ENCODE assay signal across 6 cellular contexts in the genomic region with DNA sequence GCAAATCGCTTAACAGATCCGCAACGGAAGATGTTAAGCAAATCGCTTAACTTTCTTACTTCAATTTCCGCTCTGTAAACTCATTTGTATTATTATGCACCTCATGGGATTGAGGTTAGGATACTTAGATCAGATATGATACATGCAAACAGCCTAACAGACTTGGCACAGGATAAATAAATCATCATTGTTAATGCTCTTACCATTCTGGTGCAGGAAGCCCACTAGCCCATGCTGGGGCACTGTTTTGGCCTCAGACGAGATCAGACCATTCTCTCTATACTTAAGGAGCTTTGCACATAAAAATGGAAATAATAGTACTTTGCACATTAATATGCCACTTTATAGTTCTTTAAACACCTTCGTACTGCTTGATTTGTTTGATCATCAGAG. TPM values are rescaled to one million over a fixed set of nuclear protein-coding genes. Genes with fewer than 3 reads are reported as not detected.
DNase-seq lines count a peak whose midpoint lies in the region; ATAC-seq and TF ChIP-seq lines count a peak whose summit lies in the region.

No MANE protein-coding gene starts in this region.

- no peak for DNase-seq in DND-41
- DNase-seq in PC-3 = no peak
- peak; percentile 13 for DNase-seq in glomerular visceral epithelial cell (ENCODE audit: extremely low spot score)
- DNase-seq in posterior cingulate gyrus = no peak
- no peak for DNase-seq in SIG-M5 (lab: John Stamatoyannopoulos, UW)

- BruUV-seq in PC-3 (replicated peaks; lab: Mats Ljungman, UMichigan) = no TSS peak

- peak; percentile 39 for TF ChIP-seq CTCF in DND-41 (IDR thresholded peaks at IDR 0.05; ENCODE audit: borderline replicate concordance, extremely low read depth, low read length, poor library complexity, severe bottlenecking)
- TF ChIP-seq CTCF in PC-3 (conservative IDR thresholded peaks at IDR 0.05; ENCODE audit: low read depth, low read length) = no peak

- H3K79me2 ChIP-seq in DND-41 (ENCODE audit: insufficient read depth, low read length) = peaks cover 59% of the 10 kb centered on the region
- H3K79me2 ChIP-seq in PC-3 (ENCODE audit: low read length) = peaks cover 67% of the 10 kb centered on the region

- H3K36me3 ChIP-seq in DND-41 (ENCODE audit: insufficient read depth, low read length) = peaks cover 41% of the 10 kb centered on the region
- H3K36me3 ChIP-seq in PC-3 (ENCODE audit: low read depth, low read length) = peaks cover 19% of the 10 kb centered on the region
- peaks cover 2% of the 10 kb centered on the region for H3K36me3 ChIP-seq in urinary bladder (ENCODE audit: insufficient read depth)

- POLR2A ChIA-PET in PC-3 (lab: Charles Lee; ENCODE audit: unreplicated experiment) = interaction anchor here (0.7 to 1.1 kb wide), 2 partner anchors 38 to 283 kb away, joined by 3 to 4 read pairs; no protein-coding TSS in a partner anchor

- no peaks in the 10 kb centered on the region for H3K9me3 ChIP-seq in DND-41 (ENCODE audit: insufficient read depth, low read length, severe bottlenecking)
- no peaks in the 10 kb centered on the region for H3K9me3 ChIP-seq in PC-3 (ENCODE audit: low read length)

- H2AFZ ChIP-seq in DND-41 (ENCODE audit: low read depth, low read length) = peak overlapping the region; percentile 68
- peak overlapping the region; percentile 71 for H2AFZ ChIP-seq in PC-3 (ENCODE audit: low read length)

- 2% methylated on average over 7 of the region's 7 CpGs for WGBS in urinary bladder

- H3K4me2 ChIP-seq in DND-41 (ENCODE audit: insufficient read depth, low read length) = peak overlapping the region; percentile 72
- H3K4me2 ChIP-seq in PC-3 (ENCODE audit: low read length) = peak overlapping the region; percentile 86

- H3K27me3 ChIP-seq in DND-41 (ENCODE audit: insufficient read depth, low read length, poor library complexity) = no peaks in the 10 kb centered on the region
- H3K27me3 ChIP-seq in PC-3 (ENCODE audit: low read length) = no peaks in the 10 kb centered on the region

- H3F3A ChIP-seq in PC-3 (ENCODE audit: low read length, unreplicated experiment) = no peaks in the 10 kb centered on the region

- peaks cover 44% of the 10 kb centered on the region for H3K4me1 ChIP-seq in DND-41 (ENCODE audit: insufficient read depth, low read length)
- H3K4me1 ChIP-seq in PC-3 (ENCODE audit: insufficient read depth, low read length) = peaks cover 19% of the 10 kb centered on the region
- H3K4me1 ChIP-seq in urinary bladder (ENCODE audit: insufficient read depth) = no peaks in the 10 kb centered on the region

- ATAC-seq in DND-41 (ENCODE audit: insufficient read depth, low read depth) (peak; percentile 11; the same call in 2 of the 3 replicates), PC-3 (no peak)

- H3K4me3 ChIP-seq in DND-41 (ENCODE audit: low read depth in 1 of 2, low read length in 2 of 2) (peak overlapping the region; percentile 39 to 75; a peak in 3 of 4 replicates), PC-3 (ENCODE audit: low read length) (peak overlapping the region; percentile 80), urinary bladder (ENCODE audit: low read depth, low read length) (peak overlapping the region; percentile 61)

- peak overlapping the region; percentile 91 for H3K27ac ChIP-seq in DND-41 (ENCODE audit: low read length)
- peak overlapping the region; percentile 68 for H3K27ac ChIP-seq in PC-3 (ENCODE audit: low read length)
- no peak overlapping the region for H3K27ac ChIP-seq in urinary bladder (ENCODE audit: low read depth)

- H3K9me2 ChIP-seq in PC-3 (replicated peaks; ENCODE audit: low read length) = no peaks in the 10 kb centered on the region

- H3K9ac ChIP-seq in DND-41 (ENCODE audit: low read depth, low read length) = peak overlapping the region; percentile 94
- peak overlapping the region; percentile 96 for H3K9ac ChIP-seq in PC-3 (ENCODE audit: low read length)

- intact Hi-C loops in PC-3 (cut with micrococcal nuclease) (loop anchor here (2.0 kb wide), 2 partner anchors 24 to 44 kb away; a partner anchor contains a TSS), posterior cingulate gyrus (cut with DNase I) (no loop called here)

- CTCF ChIA-PET in PC-3 (lab: Charles Lee) = interaction anchor here (0.5 kb wide), 1 partner anchor 51 kb away, joined by 4 read pairs; no protein-coding TSS in a partner anchor

- H4K20me1 ChIP-seq in DND-41 (ENCODE audit: insufficient read depth, low read length) (no peaks in the 10 kb centered on the region), PC-3 (ENCODE audit: low read length) (no peaks in the 10 kb centered on the region)

RNA-seq across cellular contexts. Expression of a gene that starts 0.4 kb away (rescaled TPM):
- total RNA-seq in PC-3 (2014; rRNA removed) (105 TPM in 2 replicates), urinary bladder (30.2 TPM)
- 19.0 TPM for polyA plus RNA-seq in urinary bladder

RNA-seq across cellular contexts. Expression of a gene that starts 1.3 kb away (rescaled TPM):
- total RNA-seq in PC-3 (2014; rRNA removed) = 135 and 157 TPM in 2 replicates
- total RNA-seq in urinary bladder = 77.0 TPM
- polyA plus RNA-seq in urinary bladder = 85.6 TPM

RNA-seq across cellular contexts. Expression of a gene that starts 23.9 kb away (rescaled TPM):
- total RNA-seq in PC-3 (2014; rRNA removed) = 9.3 and 13.9 TPM in 2 replicates
- 11.5 TPM for total RNA-seq in urinary bladder
- polyA plus RNA-seq in urinary bladder = 16.7 TPM

RNA-seq across cellular contexts. Expression of a gene that starts 40.0 kb away (rescaled TPM):
- total RNA-seq in PC-3 (2014; rRNA removed) = 6,976 and 7,326 TPM in 2 replicates
- 1,141 TPM for total RNA-seq in urinary bladder
- 3,231 TPM for polyA plus RNA-seq in urinary bladder

RNA-seq across cellular contexts. Expression of a gene that starts 42.5 kb away (rescaled TPM):
- 0.47 and 1.8 TPM in 2 replicates for total RNA-seq in PC-3 (2014; rRNA removed)
- 11.1 TPM for total RNA-seq in urinary bladder
- 21.8 TPM for polyA plus RNA-seq in urinary bladder
